9 cellular contexts compared by ENCODE assay signal in genomic region chr4:170088686-170089085, GRCh38. TPM values are rescaled to one million over a fixed set of nuclear protein-coding genes. Genes with fewer than 3 reads are reported as not detected.
DNase-seq lines count a peak whose midpoint lies in the region; ATAC-seq and TF ChIP-seq lines count a peak whose summit lies in the region.
"Had no signal": no experiment of that assay in that cellular context is flagged by ENCODE, and none has a peak within 500 bp of the region (broad histone marks: within the 10 kb centered on the region; RNA-seq: fewer than 3 reads in every experiment).

No MANE protein-coding gene starts in this region.

- no peak for ATAC-seq in GM21619 (IDR thresholded peaks at IDR 0.05; ENCODE audit: unreplicated experiment)

- POLR2A ChIA-PET in GM10248 (lab: Yijun Ruan, JAX) = no interaction called here

- H4K20me1 ChIP-seq in GM23248 (ENCODE audit: insufficient read depth) = no peaks in the 10 kb centered on the region

- no peaks in the 10 kb centered on the region for H3K9me2 ChIP-seq in GM23248 (ENCODE audit: insufficient read depth)

- TF ChIP-seq CTCF in fibroblast of mammary gland (conservative IDR thresholded peaks at IDR 0.05; ENCODE audit: control insufficient read depth, insufficient read depth, low read depth, low read length) (no peak), retinal pigment epithelial cell (conservative IDR thresholded peaks at IDR 0.05; ENCODE audit: low read depth, low read length) (no peak), GM20000 (IDR thresholded peaks at IDR 0.05; ENCODE audit: extremely low read depth, missing control alignments) (no peak), GM10248 (IDR thresholded peaks at IDR 0.05; ENCODE audit: control extremely low read depth, extremely low read depth, low read depth, missing control alignments) (no peak)

- no peak overlapping the region for H3K27ac ChIP-seq in GM23248

- DNase-seq in GM23248 (no peak), RKO (ENCODE audit: low spot score) (peak; percentile 79), fibroblast of mammary gland (ENCODE audit: low read depth) (no peak), retinal pigment epithelial cell (ENCODE audit: low read depth) (no peak), GM20000 (ENCODE audit: low spot score) (no peak), GM10248 (ENCODE audit: extremely low spot score) (no peak)
- DNase-seq in stimulated activated CD4-positive, alpha-beta T cell treated with anti-CD3 and anti-CD28 coated beads, Interleukin-2, amount 100 ng/mL, for 48 hours = no peak
- DNase-seq: activated naive CD4-positive, alpha-beta T cell treated with anti-CD3 and anti-CD28 coated beads, Interleukin-2, amount 50 U/mL, for 16 hours had no signal

- no peaks in the 10 kb centered on the region for H3K9me3 ChIP-seq in GM23248 (ENCODE audit: low read depth)

- no peaks in the 10 kb centered on the region for H3K79me2 ChIP-seq in GM23248 (ENCODE audit: insufficient read depth)

- H2AFZ ChIP-seq in GM23248 = peak overlapping the region; percentile 88

- H3K36me3 ChIP-seq in GM23248 (ENCODE audit: low read depth) = no peaks in the 10 kb centered on the region

- CTCF ChIA-PET in GM10248 (lab: Yijun Ruan, JAX) = no interaction called here

- H3F3A ChIP-seq in GM23248 (ENCODE audit: insufficient read depth) = no peaks in the 10 kb centered on the region

- H3K27me3 ChIP-seq in GM23248 (replicated peaks; ENCODE audit: insufficient read depth) = no peaks in the 10 kb centered on the region

- WGBS in GM23248 (ENCODE audit: low coverage in 1 of 2, low lambda C conversion rate in 2 of 2, missing lambda C conversion rate in 2 of 2), 2 experiments = 91 to 100% methylated on average over 2 of the region's 2 CpGs

- H3K9ac ChIP-seq in GM23248 = peak overlapping the region; percentile 79; the same call in 1 of the 2 replicates

- H3K4me3 ChIP-seq in GM23248 (peak overlapping the region; percentile 77), fibroblast of mammary gland (ENCODE audit: control insufficient read depth, low read depth, low read length) (peak overlapping the region; percentile 66), retinal pigment epithelial cell (ENCODE audit: low read length) (peak overlapping the region; percentile 79)

- H3K4me1 ChIP-seq in GM23248 (ENCODE audit: insufficient read depth) = peaks cover 6% of the 10 kb centered on the region

- in situ Hi-C loops in GM23248 (cut with MboI) = no loop called here

- H3K4me2 ChIP-seq in GM23248 (ENCODE audit: unreplicated experiment) = peak overlapping the region; percentile 85

RNA-seq across cellular contexts. Expression of gene AADAT, which starts 1.1 kb away (rescaled TPM):
- total RNA-seq in GM23248 (2014; rRNA removed; shearing (Covaris generic)) = 4.3 and 4.8 TPM in 2 replicates
- polyA plus RNA-seq in GM23248 (2016; fragmentation: Nextera tagmentation; extraction: Ambion mirVana) = 5.9 and 7.7 TPM in 2 replicates
